In genomic region chr14:104676694-104677505, GRCh38 we compare ENCODE assay signal across 8 cellular contexts. TPM values are rescaled to one million over a fixed set of nuclear protein-coding genes. Genes with fewer than 3 reads are reported as not detected.
DNase-seq lines count a peak whose midpoint lies in the region; ATAC-seq and TF ChIP-seq lines count a peak whose summit lies in the region.

No MANE protein-coding gene starts in this region.

- no peaks in the 10 kb centered on the region for H3K9me3 Mint-ChIP-seq in progenitor cell of endocrine pancreas (ENCODE audit: low read depth)

- no peaks in the 10 kb centered on the region for H3K9me3 ChIP-seq in A673 (ENCODE audit: low read depth, low read length, poor library complexity, severe bottlenecking)
- no peaks in the 10 kb centered on the region for H3K9me3 ChIP-seq in T-helper 17 cell (ENCODE audit: control insufficient read depth, low read length, poor library complexity, severe bottlenecking)

- peaks cover 47% of the 10 kb centered on the region for H3K4me1 ChIP-seq in A673 (ENCODE audit: insufficient read depth, low read length, poor library complexity, severe bottlenecking)

- H3K27me3 ChIP-seq in A673 (replicated peaks; ENCODE audit: insufficient read depth, low read depth, low read length, poor library complexity) = no peaks in the 10 kb centered on the region

- ATAC-seq in GM21619 (IDR thresholded peaks at IDR 0.05; ENCODE audit: unreplicated experiment) (peak; percentile 29), T-helper 17 cell (peak; percentile 49), HG03159 (IDR thresholded peaks at IDR 0.05; ENCODE audit: unreplicated experiment) (no peak), HG03460 (IDR thresholded peaks at IDR 0.05; ENCODE audit: unreplicated experiment) (no peak)

- no peak for TF ChIP-seq CTCF in A673 (conservative IDR thresholded peaks at IDR 0.05; ENCODE audit: low read depth, low read length)
- no peak for TF ChIP-seq CTCF in progenitor cell of endocrine pancreas (IDR thresholded peaks at IDR 0.05; ENCODE audit: unreplicated experiment)

- CTCF ChIA-PET in A673 (lab: Charles Lee) = interaction anchor here (2.9 kb wide), 1 partner anchor 11 kb away, joined by 9 read pairs; no protein-coding TSS in a partner anchor

- H3K36me3 Mint-ChIP-seq in T-helper 17 cell (ENCODE audit: low read depth) (no peaks in the 10 kb centered on the region), progenitor cell of endocrine pancreas (ENCODE audit: insufficient read depth) (no peaks in the 10 kb centered on the region)

- H3K4me1 Mint-ChIP-seq in T-helper 17 cell = peaks cover 17% of the 10 kb centered on the region
- peaks cover 28% of the 10 kb centered on the region for H3K4me1 Mint-ChIP-seq in progenitor cell of endocrine pancreas (ENCODE audit: low read depth)

- intact Hi-C loops in A673 (cut with micrococcal nuclease; ENCODE audit: unreplicated experiment) = no loop called here

- H3K4me3 ChIP-seq in A673 (ENCODE audit: low read depth, low read length, poor library complexity, severe bottlenecking) = peak overlapping the region; percentile 41

- H3K27ac ChIP-seq in A673 (ENCODE audit: low read depth, low read length, poor library complexity, severe bottlenecking) (peak overlapping the region; percentile 97), epithelial cell of prostate (peak overlapping the region; percentile 55)

- H3K27ac Mint-ChIP-seq in T-helper 17 cell (no peak overlapping the region), progenitor cell of endocrine pancreas (peak overlapping the region; percentile 96)

- BruUV-seq in A673 (replicated peaks; lab: Mats Ljungman, UMichigan) = no TSS peak

- POLR2A ChIA-PET in A673 (lab: Charles Lee; ENCODE audit: low non-redundant PET) = interaction anchor here (0.6 kb wide), 1 partner anchor 124 kb away, joined by 3 read pairs; no protein-coding TSS in a partner anchor

- no peaks in the 10 kb centered on the region for H3K27me3 Mint-ChIP-seq in T-helper 17 cell
- H3K27me3 Mint-ChIP-seq in progenitor cell of endocrine pancreas = no peaks in the 10 kb centered on the region

- H3K4me3 Mint-ChIP-seq in T-helper 17 cell (peak overlapping the region; percentile 90), progenitor cell of endocrine pancreas (ENCODE audit: low read depth) (peak overlapping the region; percentile 72)

- DNase-seq in A673 (ENCODE audit: low spot score) (no peak), T-helper 17 cell (no peak), epithelial cell of prostate (ENCODE audit: low read depth, low spot score) (no peak), progenitor cell of endocrine pancreas (ENCODE audit: low spot score, unreplicated experiment) (no peak), pons (ENCODE audit: low spot score) (no peak)

- H3K36me3 ChIP-seq in A673 (ENCODE audit: insufficient read depth, low read length, poor library complexity, severe bottlenecking) = no peaks in the 10 kb centered on the region

RNA-seq across cellular contexts. Expression of gene INF2, which starts 12.5 kb away (rescaled TPM):
- total RNA-seq in A673 (2021) (70.9 and 74.2 TPM in 2 replicates), T-helper 17 cell (10 to 100 TPM; 61.0 to 76.1 TPM), progenitor cell of endocrine pancreas (69.2 and 75.3 TPM in 2 replicates)

RNA-seq across cellular contexts. Expression of gene ADSS1, which starts 47.1 kb away (rescaled TPM):
- 0.37 and 0.52 TPM in 2 replicates for total RNA-seq in A673 (2021)
- 1 to 10 TPM; 2.4 to 2.9 TPM for total RNA-seq in T-helper 17 cell
- 8.9 and 9.7 TPM in 2 replicates for total RNA-seq in progenitor cell of endocrine pancreas

Comparison
In these comparisons a context has a peak if more than half of its experiments do, and no peak if none do; other contexts are left out.
1. ATAC-seq: peak in GM21619 (single experiment) and T-helper 17 cell (single experiment); none in HG03159 (single experiment) and HG03460 (single experiment).